Comparison of ENCODE assay signal across 18 cellular contexts in the genomic region with DNA sequence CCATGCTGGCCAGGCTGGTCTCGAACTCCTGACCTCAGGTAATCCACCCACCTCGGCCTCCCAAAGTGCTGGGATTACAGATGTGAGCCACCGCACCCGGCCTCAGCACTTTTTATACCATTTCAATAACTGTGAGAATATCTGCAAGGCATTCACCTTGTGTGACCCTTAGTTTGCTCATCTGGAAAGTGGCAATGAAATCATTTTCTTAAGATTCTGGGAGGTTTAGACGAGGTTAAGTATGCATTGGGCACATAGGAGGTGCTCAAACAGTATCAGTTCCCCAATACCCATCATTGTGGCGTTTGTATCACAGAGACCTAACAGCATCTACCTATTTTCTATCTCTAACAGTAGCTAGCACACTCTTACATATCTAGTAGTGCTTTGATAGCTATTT.
"Had no signal": no experiment of that assay in that cellular context is flagged by ENCODE, and none has a peak within 500 bp of the region (broad histone marks: within the 10 kb centered on the region; RNA-seq: fewer than 3 reads in every experiment).

No MANE protein-coding gene starts in this region.

- H3K27me3 Mint-ChIP-seq: dendritic cell treated with granulocyte-macrophage colony-stimulating factor and Interleukin-4, amounts not matched to agents 40 ng/mL and 50 ng/mL, for 4 days; natural killer cell treated with Interleukin-12 subunit alpha and Interleukin-12 subunit beta and Interleukin-15 and Interleukin-18, amount 100 ng/mL, for 72 hours had no signal

- H3K27me3 ChIP-seq: foreskin keratinocyte, neural progenitor cell, ovary, right atrium auricular region had no signal

- H3K36me3 Mint-ChIP-seq: natural killer cell treated with Interleukin-12 subunit alpha and Interleukin-12 subunit beta and Interleukin-15 and Interleukin-18, amount 100 ng/mL, for 72 hours had no signal

- H3K4me3 ChIP-seq: lung, neural progenitor cell, ovary, right atrium auricular region had no signal

- H3K4me3 Mint-ChIP-seq: dendritic cell treated with granulocyte-macrophage colony-stimulating factor and Interleukin-4, amounts not matched to agents 40 ng/mL and 50 ng/mL, for 4 days; natural killer cell treated with Interleukin-12 subunit alpha and Interleukin-12 subunit beta and Interleukin-15 and Interleukin-18, amount 100 ng/mL, for 72 hours; neural progenitor cell had no signal

- DNase-seq: foreskin keratinocyte; head of caudate nucleus; hippocampal formation; left colon; left ventricle myocardium superior; mesenchymal stem cell; midbrain; nucleus accumbens; ovary; small intestine; stimulated activated CD4-positive, alpha-beta T cell treated with anti-CD3 and anti-CD28 coated beads, Interleukin-12 subunit alpha, Interleukin-12 subunit beta, amount 100 ng/mL, for 4 hours; stimulated activated naive CD4-positive, alpha-beta T cell treated with Interleukin-2 at 50 U/mL for 16 hours; trophoblast cell had no signal

- H3K4me1 ChIP-seq: foreskin keratinocyte, right atrium auricular region had no signal

- ATAC-seq: foreskin keratinocyte; left colon; left ventricle myocardium superior; natural killer cell treated with Interleukin-12 subunit alpha and Interleukin-12 subunit beta and Interleukin-15 and Interleukin-18, amount 100 ng/mL, for 72 hours had no signal

- H3K36me3 ChIP-seq: neural progenitor cell, ovary, right atrium auricular region had no signal

- H3K27ac ChIP-seq: foreskin keratinocyte, neural progenitor cell, ovary, right atrium auricular region had no signal

- H3K9me3 ChIP-seq: ovary, right atrium auricular region had no signal

- H3K27ac Mint-ChIP-seq: dendritic cell treated with granulocyte-macrophage colony-stimulating factor and Interleukin-4, amounts not matched to agents 40 ng/mL and 50 ng/mL, for 4 days; natural killer cell treated with Interleukin-12 subunit alpha and Interleukin-12 subunit beta and Interleukin-15 and Interleukin-18, amount 100 ng/mL, for 72 hours; neural progenitor cell had no signal
